ENCODE assay signal across 28 cellular contexts in genomic region chr1:32055426-32055825, GRCh38. TPM values are rescaled to one million over a fixed set of nuclear protein-coding genes. Genes with fewer than 3 reads are reported as not detected.
DNase-seq lines count a peak whose midpoint lies in the region; ATAC-seq and TF ChIP-seq lines count a peak whose summit lies in the region.
"Had no signal": no experiment of that assay in that cellular context is flagged by ENCODE, and none has a peak within 500 bp of the region (broad histone marks: within the 10 kb centered on the region; RNA-seq: fewer than 3 reads in every experiment).

No MANE protein-coding gene starts in this region.

- no peak for ATAC-seq in GM19351 (IDR thresholded peaks at IDR 0.05; ENCODE audit: unreplicated experiment)
- ATAC-seq: gastrocnemius medialis, left cardiac atrium had no signal

- H3K27ac ChIP-seq in cingulate gyrus (ENCODE audit: low read depth, low read length) (peak overlapping the region; percentile 34), neural progenitor cell (peak overlapping the region; percentile 10)
- H3K27ac ChIP-seq: 22Rv1, cardiac muscle cell, gastrocnemius medialis, hepatocyte, KMS-11, vagina had no signal

- H2AFZ ChIP-seq in neural progenitor cell (replicated peaks), result no peak overlapping the region
- H2AFZ ChIP-seq: hepatocyte had no signal

- no peak overlapping the region for H3K27ac Mint-ChIP-seq in neural progenitor cell
- H3K27ac Mint-ChIP-seq: activated CD4-positive, alpha-beta memory T cell treated with anti-CD3 and anti-CD28 coated beads for 36 hours; dendritic cell treated with granulocyte-macrophage colony-stimulating factor and Interleukin-4, amounts not matched to agents 40 ng/mL and 50 ng/mL, for 4 days had no signal

- no peaks in the 10 kb centered on the region for H3K4me1 ChIP-seq in neural progenitor cell
- H3K4me1 ChIP-seq: gastrocnemius medialis, vagina had no signal

- no peak overlapping the region for H3K4me3 Mint-ChIP-seq in neural progenitor cell
- H3K4me3 Mint-ChIP-seq: activated CD4-positive, alpha-beta memory T cell treated with anti-CD3 and anti-CD28 coated beads for 36 hours; activated naive CD8-positive, alpha-beta T cell treated with anti-CD3 and anti-CD28 coated beads for 36 hours; CD4-positive, alpha-beta memory T cell; dendritic cell treated with granulocyte-macrophage colony-stimulating factor and Interleukin-4, amounts not matched to agents 40 ng/mL and 50 ng/mL, for 4 days had no signal

- H3K4me3 ChIP-seq in neural progenitor cell, result no peak overlapping the region
- H3K4me3 ChIP-seq: cardiac muscle cell, gastrocnemius medialis, hepatocyte, thoracic aorta, vagina had no signal

- peaks cover 42% of the 10 kb centered on the region for H3F3A ChIP-seq in neural progenitor cell (ENCODE audit: low read depth)

- H3K9me3 Mint-ChIP-seq in neural progenitor cell, result no peaks in the 10 kb centered on the region
- H3K9me3 Mint-ChIP-seq: activated CD4-positive, alpha-beta memory T cell treated with anti-CD3 and anti-CD28 coated beads for 36 hours; activated naive CD8-positive, alpha-beta T cell treated with anti-CD3 and anti-CD28 coated beads for 36 hours; CD4-positive, alpha-beta memory T cell; dendritic cell treated with granulocyte-macrophage colony-stimulating factor and Interleukin-4, amounts not matched to agents 40 ng/mL and 50 ng/mL, for 4 days had no signal

- H3K9ac ChIP-seq in neural progenitor cell, result no peak overlapping the region
- H3K9ac ChIP-seq: KMS-11 had no signal

- no peaks in the 10 kb centered on the region for H3K27me3 ChIP-seq in neural progenitor cell
- H3K27me3 ChIP-seq: cardiac muscle cell, gastrocnemius medialis, hepatocyte, vagina had no signal

- TF ChIP-seq CTCF in neural progenitor cell (IDR thresholded peaks at IDR 0.05), result no peak

- no peaks in the 10 kb centered on the region for H3K27me3 Mint-ChIP-seq in neural progenitor cell (ENCODE audit: insufficient read depth, low read depth)
- H3K27me3 Mint-ChIP-seq: activated CD4-positive, alpha-beta memory T cell treated with anti-CD3 and anti-CD28 coated beads for 36 hours; activated naive CD8-positive, alpha-beta T cell treated with anti-CD3 and anti-CD28 coated beads for 36 hours; CD4-positive, alpha-beta memory T cell; dendritic cell treated with granulocyte-macrophage colony-stimulating factor and Interleukin-4, amounts not matched to agents 40 ng/mL and 50 ng/mL, for 4 days had no signal

- no peaks in the 10 kb centered on the region for H3K9me3 ChIP-seq in neural progenitor cell (ENCODE audit: low read depth)
- H3K9me3 ChIP-seq: gastrocnemius medialis, thoracic aorta, vagina had no signal

- H4K20me1 ChIP-seq in neural progenitor cell (ENCODE audit: low read depth), result peaks cover 18% of the 10 kb centered on the region

- DNase-seq in DMS 273 (lab: John Stamatoyannopoulos, UW; ENCODE audit: unreplicated experiment), result peak; percentile 61
- no peak for DNase-seq in DMS 273 treated with DMSO at 0.1 percent for 48 hours (lab: John Stamatoyannopoulos, UW)
- DNase-seq in NCI-H1436 (lab: John Stamatoyannopoulos, UW), result peak; percentile 80
- DNase-seq in neural progenitor cell (ENCODE audit: low spot score), result no peak
- DNase-seq in activated naive CD4-positive, alpha-beta T cell (lab: John Stamatoyannopoulos, UW), result no peak
- no peak for DNase-seq in NOMO-1 (lab: John Stamatoyannopoulos, UW; ENCODE audit: unreplicated experiment in 2 of 2)
- DNase-seq: activated CD4-positive, alpha-beta memory T cell treated with anti-CD3 and anti-CD28 coated beads for 36 hours; activated CD4-positive, CD25-positive, alpha-beta regulatory T cell treated with anti-CD3 and anti-CD28 coated beads, Interleukin-2, amount 50 U/mL, for 72 hours; activated effector memory CD4-positive, alpha-beta T cell treated with Interleukin-2 at 50 U/mL for 16 hours; activated naive CD8-positive, alpha-beta T cell treated with anti-CD3 and anti-CD28 coated beads for 36 hours; aorta; CD4-positive, alpha-beta memory T cell; gastrocnemius medialis; left cardiac atrium; NCI-H146; NCI-H524 treated with DMSO at 0.1 percent for 48 hours; nucleus accumbens; SIG-M5; stimulated activated naive CD4-positive, alpha-beta T cell treated with Interleukin-2 at 50 U/mL for 16 hours had no signal

- peaks cover 15% of the 10 kb centered on the region for H3K36me3 ChIP-seq in neural progenitor cell

- H3K79me2 ChIP-seq in neural progenitor cell (ENCODE audit: low read depth), result peaks cover 8% of the 10 kb centered on the region

- H3K4me2 ChIP-seq in neural progenitor cell, result no peak overlapping the region
- H3K4me2 ChIP-seq: hepatocyte, KMS-11 had no signal

- H3K4me1 Mint-ChIP-seq in neural progenitor cell, result peaks cover 5% of the 10 kb centered on the region
- H3K4me1 Mint-ChIP-seq: activated naive CD8-positive, alpha-beta T cell treated with anti-CD3 and anti-CD28 coated beads for 36 hours had no signal

- H3K36me3 Mint-ChIP-seq in neural progenitor cell, result peaks cover 47% of the 10 kb centered on the region

RNA-seq across cellular contexts. Expression of gene TMEM39B, which starts 17.3 kb away (rescaled TPM):
- total RNA-seq in neural progenitor cell (ENCODE audit: low replicate concordance), result 2.3 and 11.7 TPM in 2 replicates

RNA-seq across cellular contexts. Expression of gene KHDRBS1, which starts 41.8 kb away (rescaled TPM):
- total RNA-seq in neural progenitor cell (ENCODE audit: low replicate concordance), result 159 and 201 TPM in 2 replicates

RNA-seq across cellular contexts. Expression of gene KPNA6, which starts 52.4 kb away (rescaled TPM):
- 58.5 and 69.3 TPM in 2 replicates for total RNA-seq in neural progenitor cell (ENCODE audit: low replicate concordance)

Comparison
In these comparisons a context has a peak if more than half of its experiments do, and no peak if none do; other contexts are left out.
1. DNase-seq: peak in DMS 273 (single experiment) and NCI-H1436 (single experiment); none in DMS 273 treated with DMSO at 0.1 percent for 48 hours (single experiment), neural progenitor cell (single experiment), activated naive CD4-positive, alpha-beta T cell (0 of 4) and NOMO-1 (0 of 2).